Comparison of ENCODE assay signal across 7 cellular contexts in the genomic region with DNA sequence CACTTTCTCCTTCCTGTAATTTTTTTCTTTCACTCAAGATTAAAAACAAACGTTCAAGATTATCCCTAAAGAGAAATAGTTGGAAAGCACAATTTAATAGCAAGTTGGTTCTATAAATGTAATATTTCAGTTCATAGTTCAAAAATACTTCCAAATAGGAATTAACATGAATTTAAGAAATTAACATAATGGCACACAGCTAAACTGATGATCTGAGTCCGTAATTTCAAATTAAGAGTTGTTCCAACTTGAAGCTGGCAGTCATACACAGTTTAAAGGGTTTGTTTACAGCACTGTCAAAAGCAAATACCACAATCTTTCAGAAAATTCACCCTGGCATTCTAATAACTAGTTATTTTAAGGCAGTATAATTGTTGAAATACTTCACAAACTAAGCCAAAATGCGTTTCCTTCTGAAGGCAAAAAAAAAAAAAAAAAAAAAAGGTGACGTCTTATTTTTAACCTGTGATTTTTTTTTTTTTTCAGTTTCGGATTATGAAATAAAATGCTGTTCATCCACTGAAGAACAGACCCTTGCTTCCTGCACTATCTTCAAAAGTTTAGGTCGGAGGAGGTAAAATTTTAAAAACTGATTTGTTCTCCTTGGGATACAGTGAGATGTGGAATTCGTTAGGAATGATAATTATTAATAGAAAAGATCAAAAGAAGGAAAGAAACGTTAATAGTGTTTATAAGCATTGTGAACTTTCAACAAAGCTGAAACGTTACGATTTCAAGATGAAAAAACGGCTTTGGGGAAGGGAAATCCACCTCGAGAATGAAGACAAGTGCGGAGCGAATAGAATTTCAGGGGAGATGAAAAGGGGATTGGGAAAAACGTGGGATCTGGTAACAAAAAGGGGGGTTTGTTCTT. TPM values are rescaled to one million over a fixed set of nuclear protein-coding genes. Genes with fewer than 3 reads are reported as not detected.
DNase-seq lines count a peak whose midpoint lies in the region; ATAC-seq and TF ChIP-seq lines count a peak whose summit lies in the region.

No MANE protein-coding gene starts in this region.

- H3K4me1 ChIP-seq in psoas muscle = peaks cover 30% of the 10 kb centered on the region

- peaks cover 28% of the 10 kb centered on the region for H3K36me3 Mint-ChIP-seq in T-helper 1 cell treated with Interleukin-12 subunit alpha and Interleukin-12 subunit beta and Interleukin-4 antibody, amounts not matched to agents 30 μg/mL and 1 μg/mL, for 36 hours (ENCODE audit: low read depth)

- peaks cover 0 to 3% of the 10 kb centered on the region in 2 donors for H3K36me3 ChIP-seq in psoas muscle (ENCODE audit: insufficient read depth in 1 of 2, low read depth in 1 of 2)

- peak overlapping the region; percentile 98 for H3K4me3 Mint-ChIP-seq in T-helper 1 cell treated with Interleukin-12 subunit alpha and Interleukin-12 subunit beta and Interleukin-4 antibody, amounts not matched to agents 30 μg/mL and 1 μg/mL, for 36 hours

- no peaks in the 10 kb centered on the region for H3K27me3 ChIP-seq in psoas muscle (ENCODE audit: insufficient read depth in 3 of 3, low read length in 2 of 3)

- intact Hi-C loops in psoas muscle (cut with DNase I) = loop anchor here in 1 of 2 donors (10.0 kb wide), 1 partner anchor 1181 kb away; a partner anchor contains a TSS

- no peaks in the 10 kb centered on the region for H3K27me3 Mint-ChIP-seq in T-helper 1 cell treated with Interleukin-12 subunit alpha and Interleukin-12 subunit beta and Interleukin-4 antibody, amounts not matched to agents 30 μg/mL and 1 μg/mL, for 36 hours (ENCODE audit: low read depth)

- H3K4me3 ChIP-seq in HFF-Myc (replicated peaks; ENCODE audit: low read depth, low read length) (peak overlapping the region; percentile 60), psoas muscle (peak overlapping the region; percentile 79)

- WGBS in psoas muscle, 3 donors = 0% methylated on average over 15 of the region's 15 CpGs

- H3K4me1 Mint-ChIP-seq in T-helper 1 cell treated with Interleukin-12 subunit alpha and Interleukin-12 subunit beta and Interleukin-4 antibody, amounts not matched to agents 30 μg/mL and 1 μg/mL, for 36 hours (ENCODE audit: low read depth) = peaks cover 54% of the 10 kb centered on the region

- peak overlapping the region; percentile 96 for H3K27ac Mint-ChIP-seq in T-helper 1 cell treated with Interleukin-12 subunit alpha and Interleukin-12 subunit beta and Interleukin-4 antibody, amounts not matched to agents 30 μg/mL and 1 μg/mL, for 36 hours

- peaks cover 3% of the 10 kb centered on the region for H3K9me3 Mint-ChIP-seq in T-helper 1 cell treated with Interleukin-12 subunit alpha and Interleukin-12 subunit beta and Interleukin-4 antibody, amounts not matched to agents 30 μg/mL and 1 μg/mL, for 36 hours

- H3K9me3 ChIP-seq in psoas muscle = no peaks in the 10 kb centered on the region

- TF ChIP-seq CTCF in HFF-Myc (IDR thresholded peaks at IDR 0.05; ENCODE audit: low read depth, low read length, missing control alignments) (no peak), psoas muscle (IDR thresholded peaks at IDR 0.05) (no peak)

- peak in 1 of 4 donors; percentile 29 for ATAC-seq in psoas muscle

- DNase-seq in HFF-Myc (ENCODE audit: extremely low read depth, low read depth) (no peak), fibroblast of peridontal ligament (ENCODE audit: extremely low read depth) (peak; percentile 59), psoas muscle (no peak), COLO829 (ENCODE audit: low spot score) (no peak), NCI-H2196 (lab: John Stamatoyannopoulos, UW; ENCODE audit: unreplicated experiment) (no peak)
- DNase-seq in activated CD4-positive, CD25-positive, alpha-beta regulatory T cell treated with anti-CD3 and anti-CD28 coated beads, Interleukin-2, amount 50 U/mL, for 72 hours = no peak

- peak overlapping the region; percentile 98 for H3K27ac ChIP-seq in psoas muscle

RNA-seq across cellular contexts. Expression of a gene that starts 0.9 kb away (rescaled TPM):
- 100 to 1,000 TPM; 118 to 255 (median 162) TPM for total RNA-seq in psoas muscle
- 100 to 1,000 TPM in 1 of 3 donors, 10 to 100 TPM in 2; 38.6 to 145 (median 42.7) TPM for polyA plus RNA-seq in psoas muscle
